In genomic region chr3:139935071-139935865, GRCh38 we compare ENCODE assay signal across 7 cellular contexts. TPM values are rescaled to one million over a fixed set of nuclear protein-coding genes. Genes with fewer than 3 reads are reported as not detected.
A peak's percentile ranks its signal among the peaks of the same experiment; 100 is the strongest.
DNase-seq lines count a peak whose midpoint lies in the region; ATAC-seq and TF ChIP-seq lines count a peak whose summit lies in the region.

Gene CLSTN2 (plus strand): TSS chr3:139935185.

- H2AFZ ChIP-seq in mammary epithelial cell (ENCODE audit: low read depth, low read length) (peak within 1 kb of the TSS; percentile 72), smooth muscle cell (ENCODE audit: low read depth) (peak within 1 kb of the TSS; percentile 78)

- 0% methylated on average over 11 of the region's 84 CpGs for WGBS in mammary epithelial cell (ENCODE audit: low coverage, missing lambda C conversion rate)
- under 1% methylated on average over 60 of the region's 84 CpGs for WGBS in smooth muscle cell (ENCODE audit: low lambda C conversion rate)

- dilution Hi-C loops in mammary epithelial cell (cut with HindIII; ENCODE audit: low sequenced_read_pairs) = no loop called here

- H3K4me1 ChIP-seq in mammary epithelial cell (ENCODE audit: insufficient read depth, low read length) (peaks cover 15% of the 10 kb centered on the region), smooth muscle cell (ENCODE audit: low read depth) (peaks cover 4% of the 10 kb centered on the region)

- no peak for TF ChIP-seq CTCF in mammary epithelial cell (conservative IDR thresholded peaks at IDR 0.05 in 1 of 2, IDR thresholded peaks at IDR 0.05 in 1 of 2; ENCODE audit: extremely low read depth in 1 of 2, insufficient read depth in 1 of 2, low read depth in 1 of 2, low read length in 2 of 2)
- TF ChIP-seq CTCF in smooth muscle cell (IDR thresholded peaks at IDR 0.05; ENCODE audit: borderline replicate concordance, insufficient read depth, poor library complexity, severe bottlenecking) = no peak

- CTCF ChIA-PET in mammary epithelial cell (lab: Charles Lee; ENCODE audit: low non-redundant PET) = interaction anchor here (0.6 to 0.7 kb wide), 5 partner anchors 80 to 1121 kb away, joined by 3 to 20 read pairs (median 4); no protein-coding TSS in a partner anchor

- no peaks in the 10 kb centered on the region for H3F3A ChIP-seq in smooth muscle cell (ENCODE audit: low read depth)

- peak; percentile 74 for ATAC-seq in HG02642 (IDR thresholded peaks at IDR 0.05; ENCODE audit: poor library complexity, unreplicated experiment)

- H3K9me3 ChIP-seq in mammary epithelial cell (replicated peaks; ENCODE audit: insufficient read depth, low read length) = no peaks in the 10 kb centered on the region
- H3K9me3 ChIP-seq in smooth muscle cell (replicated peaks; ENCODE audit: low read depth) = no peaks in the 10 kb centered on the region

- in situ Hi-C loops in mammary epithelial cell (cut with MboI; ENCODE audit: low sequenced_read_pairs in 2 of 2) = loop anchor here (25.0 kb wide), 2 partner anchors 348 to 927 kb away; no protein-coding TSS in a partner anchor

- no TSS peak for BruUV-seq in mammary epithelial cell (replicated peaks; lab: Mats Ljungman, UMichigan)

- H3K27me3 ChIP-seq in mammary epithelial cell (ENCODE audit: insufficient read depth, low read length) (peaks cover 7% of the 10 kb centered on the region), smooth muscle cell (ENCODE audit: low read depth) (peaks cover 25% of the 10 kb centered on the region)

- H3K79me2 ChIP-seq in mammary epithelial cell (ENCODE audit: insufficient read depth, low read length) (no peaks in the 10 kb centered on the region), smooth muscle cell (ENCODE audit: low read depth) (no peaks in the 10 kb centered on the region)

- peak; percentile 75 for DNase-seq in GM03348 (ENCODE audit: low spot score)
- DNase-seq in NCI-H510A (lab: John Stamatoyannopoulos, UW) = peak; percentile 47
- peak; percentile 59 for DNase-seq in mammary epithelial cell
- peak; percentile 83 for DNase-seq in islet precursor cell
- peak; percentile 18 for DNase-seq in smooth muscle cell (lab: John Stamatoyannopoulos, UW; ENCODE audit: unreplicated experiment)
- no peak for DNase-seq in SIG-M5 treated with dmso at 0.1 percent for 504 hours (lab: John Stamatoyannopoulos, UW; ENCODE audit: unreplicated experiment)

- intact Hi-C loops in mammary epithelial cell (cut with micrococcal nuclease) = loop anchor here (5.0 kb wide), 2 partner anchors 802 to 927 kb away; no protein-coding TSS in a partner anchor

- H3K4me3 ChIP-seq in mammary epithelial cell (replicated peaks in 1 of 3; ENCODE audit: insufficient read depth in 1 of 3, low read depth in 2 of 3, low read length in 3 of 3) (peak within 1 kb of the TSS; percentile 24 to 37 (median 33)), smooth muscle cell (peak within 1 kb of the TSS; percentile 57)

- H3K27ac ChIP-seq in mammary epithelial cell (ENCODE audit: insufficient read depth, low read depth, low read length) (no peak within 1 kb of the TSS), smooth muscle cell (ENCODE audit: low read depth) (no peak within 1 kb of the TSS)

- no peak within 1 kb of the TSS for H3K9ac ChIP-seq in mammary epithelial cell (ENCODE audit: insufficient read depth, low read length)
- H3K9ac ChIP-seq in smooth muscle cell (ENCODE audit: low read depth) = no peak within 1 kb of the TSS

- peak within 1 kb of the TSS; percentile 94 for H3K4me2 ChIP-seq in mammary epithelial cell (ENCODE audit: insufficient read depth, low read depth, low read length)
- H3K4me2 ChIP-seq in smooth muscle cell = peak within 1 kb of the TSS; percentile 95

- H4K20me1 ChIP-seq in mammary epithelial cell (ENCODE audit: insufficient read depth, low read length) (no peaks in the 10 kb centered on the region), smooth muscle cell (ENCODE audit: low read depth) (no peaks in the 10 kb centered on the region)

- H3K36me3 ChIP-seq in mammary epithelial cell (ENCODE audit: insufficient read depth, low read length) (no peaks in the 10 kb centered on the region), smooth muscle cell (ENCODE audit: low read depth) (no peaks in the 10 kb centered on the region)

RNA-seq across cellular contexts. Expression of gene CLSTN2, which starts in this region (rescaled TPM):
- total RNA-seq in mammary epithelial cell = 1 to 10 TPM in 1 of 2 donors, under 1 TPM in 1; 0.16 to 2.0 TPM
- 0.56 TPM for polyA plus RNA-seq in mammary epithelial cell
- 0.05 TPM for polyA minus RNA-seq in mammary epithelial cell
- 0.85 and 1.5 TPM in 2 replicates for total RNA-seq in smooth muscle cell
- 0.91 and 1.9 TPM in 2 replicates for polyA plus RNA-seq in smooth muscle cell
